In genomic region chr11:94760296-94760695, GRCh38 we compare ENCODE assay signal across 11 cellular contexts. TPM values are rescaled to one million over a fixed set of nuclear protein-coding genes. Genes with fewer than 3 reads are reported as not detected.
"Had no signal": no experiment of that assay in that cellular context is flagged by ENCODE, and none has a peak within 500 bp of the region (broad histone marks: within the 10 kb centered on the region; RNA-seq: fewer than 3 reads in every experiment).

No MANE protein-coding gene starts in this region.

- ATAC-seq: HCT116 had no signal

- FAIRE-seq: HTR-8/SVneo had no signal

- H2AFZ ChIP-seq: GM23248 had no signal

- H3K27ac ChIP-seq: GM23248, KMS-11 had no signal

- H3K4me2 ChIP-seq: KMS-11 had no signal

- H3K36me3 ChIP-seq: HAP-1 had no signal

- DNase-seq: GM23248, GOT3, H7, HFFc6, IMR-90, KBM-7 had no signal

- H3K4me3 ChIP-seq: GM23248, HAP-1 had no signal

- H3K4me1 ChIP-seq: HAP-1 had no signal

- H3K9ac ChIP-seq: GM23248, KMS-11 had no signal

- H3K9me3 ChIP-seq: HAP-1 had no signal

RNA-seq across cellular contexts. Expression of gene AMOTL1, which starts 7.9 kb away (rescaled TPM):
- total RNA-seq: HT-29 had no signal
